8 cellular contexts compared by ENCODE assay signal in genomic region chr3:122754867-122755835, GRCh38. TPM values are rescaled to one million over a fixed set of nuclear protein-coding genes. Genes with fewer than 3 reads are reported as not detected.
DNase-seq lines count a peak whose midpoint lies in the region; ATAC-seq and TF ChIP-seq lines count a peak whose summit lies in the region.

No MANE protein-coding gene starts in this region.

- no peak overlapping the region for H3K9ac ChIP-seq in SK-N-SH

- peak; percentile 54 for DNase-seq in EH (ENCODE audit: low read depth)
- peak; percentile 61 for DNase-seq in H4 (ENCODE audit: low spot score)
- DNase-seq in SK-N-SH = peak; percentile 30
- no peak for DNase-seq in NCI-H82 treated with DMSO at 0.1 percent for 48 hours (lab: John Stamatoyannopoulos, UW; ENCODE audit: unreplicated experiment)
- no peak for DNase-seq in NCI-H146 (lab: John Stamatoyannopoulos, UW)
- no peak for DNase-seq in NCI-H748 (lab: John Stamatoyannopoulos, UW; ENCODE audit: unreplicated experiment)

- POLR2A ChIA-PET in SK-N-SH (lab: Yijun Ruan, JAX) = no interaction called here

- peak; percentile 64 for TF ChIP-seq RAD21 in SK-N-SH (IDR thresholded peaks at IDR 0.05; ENCODE audit: low read length)

- ATAC-seq in gastroesophageal sphincter = peak; percentile 34
- peak; percentile 67 for ATAC-seq in stimulated activated memory B cell treated with anti-CD40 and anti-IgM and Interleukin-4, amounts not matched to agents 10 μg/mL and 1 μg/mL and 100 μg/mL, for 72 hours

- 78% methylated on average over 8 of the region's 8 CpGs for WGBS in SK-N-SH (ENCODE audit: low lambda C conversion rate)
- WGBS in gastroesophageal sphincter (ENCODE audit: low coverage in 1 of 2), 2 donors = 78 to 97% methylated on average over 3 to 7 of the region's 8 CpGs

- H4K20me1 ChIP-seq in SK-N-SH (ENCODE audit: insufficient read depth) = no peaks in the 10 kb centered on the region

- H3K9me3 ChIP-seq in SK-N-SH (no peaks in the 10 kb centered on the region), gastroesophageal sphincter (no peaks in the 10 kb centered on the region)

- H3K36me3 ChIP-seq in SK-N-SH (replicated peaks in 1 of 2; ENCODE audit: control insufficient read depth in 1 of 2, insufficient read depth in 2 of 2, low read length in 1 of 2) (peaks cover 16 to 36% of the 10 kb centered on the region in 2 experiments), gastroesophageal sphincter (peaks cover 0 to 81% of the 10 kb centered on the region in 2 donors)

- peaks cover 44% of the 10 kb centered on the region for H3K36me3 Mint-ChIP-seq in stimulated activated memory B cell treated with anti-CD40 and anti-IgM and Interleukin-4, amounts not matched to agents 10 μg/mL and 1 μg/mL and 100 μg/mL, for 72 hours

- no peaks in the 10 kb centered on the region for H3K27me3 Mint-ChIP-seq in stimulated activated memory B cell treated with anti-CD40 and anti-IgM and Interleukin-4, amounts not matched to agents 10 μg/mL and 1 μg/mL and 100 μg/mL, for 72 hours

- TF ChIP-seq EP300 in SK-N-SH (IDR thresholded peaks at IDR 0.05; ENCODE audit: borderline replicate concordance in 1 of 2, low read depth in 1 of 2, low read length in 1 of 2) (no peak), gastroesophageal sphincter (IDR thresholded peaks at IDR 0.05) (no peak)

- no peaks in the 10 kb centered on the region for H3K4me1 Mint-ChIP-seq in stimulated activated memory B cell treated with anti-CD40 and anti-IgM and Interleukin-4, amounts not matched to agents 10 μg/mL and 1 μg/mL and 100 μg/mL, for 72 hours

- no peak overlapping the region for H3K27ac Mint-ChIP-seq in stimulated activated memory B cell treated with anti-CD40 and anti-IgM and Interleukin-4, amounts not matched to agents 10 μg/mL and 1 μg/mL and 100 μg/mL, for 72 hours

- no peaks in the 10 kb centered on the region for H3K27me3 ChIP-seq in SK-N-SH (ENCODE audit: insufficient read depth)
- no peaks in the 10 kb centered on the region for H3K27me3 ChIP-seq in gastroesophageal sphincter

- no peaks in the 10 kb centered on the region for H3K79me2 ChIP-seq in SK-N-SH (ENCODE audit: insufficient read depth)

- no peaks in the 10 kb centered on the region for H3K9me3 Mint-ChIP-seq in stimulated activated memory B cell treated with anti-CD40 and anti-IgM and Interleukin-4, amounts not matched to agents 10 μg/mL and 1 μg/mL and 100 μg/mL, for 72 hours

- H3K4me2 ChIP-seq in SK-N-SH = no peak overlapping the region

- TF ChIP-seq CTCF in SK-N-SH (IDR thresholded peaks at IDR 0.05) (peak; percentile 71), gastroesophageal sphincter (IDR thresholded peaks at IDR 0.05) (peak; percentile 33 to 57 (median 41))

- H3F3A ChIP-seq in SK-N-SH (replicated peaks; ENCODE audit: insufficient read depth) = peaks cover 4% of the 10 kb centered on the region

- H2AFZ ChIP-seq in SK-N-SH (ENCODE audit: low read depth) = no peak overlapping the region

- H3K4me3 ChIP-seq in SK-N-SH (ENCODE audit: low read depth in 2 of 2, low read length in 1 of 2) (peak overlapping the region in 1 of 2 experiments; percentile 4; a peak in 1 of 4 replicates), gastroesophageal sphincter (no peak overlapping the region)

- no peaks in the 10 kb centered on the region for H3K4me1 ChIP-seq in SK-N-SH (ENCODE audit: control insufficient read depth in 1 of 2, insufficient read depth in 2 of 2, low read depth in 1 of 2, low read length in 1 of 2)
- peaks cover 0 to 8% (median 0%) of the 10 kb centered on the region in 3 donors for H3K4me1 ChIP-seq in gastroesophageal sphincter

- H3K9me2 ChIP-seq in SK-N-SH = no peaks in the 10 kb centered on the region

- TF ChIP-seq POLR2A in gastroesophageal sphincter (IDR thresholded peaks at IDR 0.05) = no peak

- CTCF ChIA-PET in SK-N-SH (lab: Yijun Ruan, JAX) = interaction anchor here (0.6 to 1.7 kb wide), 13 partner anchors 9 to 362 kb away, joined by 3 to 6 read pairs (median 3); partner anchors contain the start of gene HSPBAP1

- H3K27ac ChIP-seq in SK-N-SH (ENCODE audit: low read depth in 2 of 2, low read length in 1 of 2) (no peak overlapping the region), gastroesophageal sphincter (no peak overlapping the region)

- no peak overlapping the region for H3K4me3 Mint-ChIP-seq in stimulated activated memory B cell treated with anti-CD40 and anti-IgM and Interleukin-4, amounts not matched to agents 10 μg/mL and 1 μg/mL and 100 μg/mL, for 72 hours

TF ChIP-seq in SK-N-SH, 30 proteins besides CTCF, POLR2A, EP300 and RAD21:
- TF ChIP-seq SMC3 (IDR thresholded peaks at IDR 0.05; ENCODE audit: low read depth, low read length) (peak; percentile 44), FOSL2 (IDR thresholded peaks at IDR 0.05; ENCODE audit: borderline replicate concordance, low read depth) (no peak)

RNA-seq across cellular contexts. Expression of gene HSPBAP1, which starts 38.5 kb away (rescaled TPM):
- total RNA-seq in H4 (2014; rRNA removed; shearing (Covaris generic)) = 7.0 and 8.6 TPM in 2 replicates
- 5.1 and 6.7 TPM in 2 replicates for polyA plus RNA-seq in SK-N-SH (2012; rRNA removed)
- polyA plus RNA-seq in SK-N-SH (2012; cell fraction: cytosol; rRNA removed) = 4.5 and 4.8 TPM in 2 replicates
- 11.3 and 19.3 TPM in 2 replicates for polyA plus RNA-seq in SK-N-SH (2012; cell fraction: nucleus; rRNA removed)
- 10 to 100 TPM in 2 of 4 donors, 1 to 10 TPM in 2; 7.0 to 18.5 (median 9.6) TPM for total RNA-seq in gastroesophageal sphincter

RNA-seq across cellular contexts. Expression of gene SLC49A4, which starts 39.7 kb away (rescaled TPM):
- 25.1 and 30.6 TPM in 2 replicates for total RNA-seq in H4 (2014; rRNA removed; shearing (Covaris generic))
- polyA plus RNA-seq in SK-N-SH (2012; rRNA removed) = 6.4 and 9.1 TPM in 2 replicates
- 8.4 and 10.1 TPM in 2 replicates for polyA plus RNA-seq in SK-N-SH (2012; cell fraction: cytosol; rRNA removed)
- 3.3 and 5.2 TPM in 2 replicates for polyA plus RNA-seq in SK-N-SH (2012; cell fraction: nucleus; rRNA removed)
- total RNA-seq in gastroesophageal sphincter = 10 to 100 TPM; 20.4 to 33.9 (median 28.7) TPM

Comparison
In these comparisons a context has a peak if more than half of its experiments do, and no peak if none do; other contexts are left out.
1. DNase-seq: peak in EH (single experiment), H4 (single experiment) and SK-N-SH (single experiment); none in NCI-H82 treated with DMSO at 0.1 percent for 48 hours (single experiment), NCI-H146 (single experiment) and NCI-H748 (single experiment).